Comparison of ENCODE assay signal across 16 cellular contexts in genomic region chrX:153588021-153588781, GRCh38. TPM values are rescaled to one million over a fixed set of nuclear protein-coding genes. Genes with fewer than 3 reads are reported as not detected.
DNase-seq lines count a peak whose midpoint lies in the region; ATAC-seq and TF ChIP-seq lines count a peak whose summit lies in the region.
"Had no signal": no experiment of that assay in that cellular context is flagged by ENCODE, and none has a peak within 500 bp of the region (broad histone marks: within the 10 kb centered on the region; RNA-seq: fewer than 3 reads in every experiment).

No MANE protein-coding gene starts in this region.

- H3K27me3 ChIP-seq in heart right ventricle (peaks cover 0 to 12% (median 0%) of the 10 kb centered on the region in 7 donors), Panc1 (ENCODE audit: control insufficient read depth, insufficient read depth, low read length) (no peaks in the 10 kb centered on the region), prostate gland (replicated peaks; ENCODE audit: insufficient read depth) (no peaks in the 10 kb centered on the region)

- peaks cover 0 to 58% (median 0%) of the 10 kb centered on the region in 9 donors for H3K36me3 ChIP-seq in heart right ventricle
- no peaks in the 10 kb centered on the region for H3K36me3 ChIP-seq in Panc1 (ENCODE audit: control insufficient read depth, insufficient read depth, low read length)
- H3K36me3 ChIP-seq in prostate gland: no peaks in the 10 kb centered on the region

- no peak overlapping the region for H3K4me3 ChIP-seq in heart right ventricle
- H3K4me3 ChIP-seq in Panc1 (ENCODE audit: low read depth in 2 of 2, low read length in 2 of 2): no peak overlapping the region
- H3K4me3 ChIP-seq in prostate gland: no peak overlapping the region
- no peak overlapping the region for H3K4me3 ChIP-seq in lower leg skin (ENCODE audit: low read depth, poor library complexity, severe bottlenecking)
- H3K4me3 ChIP-seq: BLaER1 treated with 17β-estradiol and CSF1 and Interleukin-3, amounts not matched to agents 10 nM and 100 nM; GM23338 had no signal

- POLR2A ChIA-PET in Panc1 (lab: Charles Lee): no interaction called here

- TSS peak; percentile 69 for BruUV-seq in Panc1 (replicated peaks; lab: Mats Ljungman, UMichigan)

- no peak for TF ChIP-seq POLR2A in prostate gland (IDR thresholded peaks at IDR 0.05)
- TF ChIP-seq POLR2A in lower leg skin (IDR thresholded peaks at IDR 0.05): no peak

- peaks cover 0 to 4% (median 0%) of the 10 kb centered on the region in 9 donors for H3K4me1 ChIP-seq in heart right ventricle
- no peaks in the 10 kb centered on the region for H3K4me1 ChIP-seq in Panc1 (ENCODE audit: control insufficient read depth, insufficient read depth, low read length)
- no peaks in the 10 kb centered on the region for H3K4me1 ChIP-seq in prostate gland (replicated peaks)
- H3K4me1 ChIP-seq: Caco-2 had no signal

- intact Hi-C loops in left ventricle myocardium superior (cut with micrococcal nuclease) (no loop called here), heart right ventricle (cut with DNase I) (no loop called here), Panc1 (cut with micrococcal nuclease; ENCODE audit: unreplicated experiment) (no loop called here), prostate gland (cut with DNase I) (no loop called here), lower leg skin (cut with DNase I; ENCODE audit: low total_unique reads) (no loop called here)

- DNase-seq in left ventricle myocardium superior: peak; percentile 9
- DNase-seq in heart right ventricle: no peak
- no peak for DNase-seq in Panc1 (ENCODE audit: low read depth, low spot score)
- peak; percentile 43 for DNase-seq in prostate gland (ENCODE audit: low spot score)
- no peak for DNase-seq in hepatic stellate cell (ENCODE audit: low spot score)
- no peak for DNase-seq in hypothalamus (lab: John Stamatoyannopoulos, UW)
- no peak for DNase-seq in lower leg skin (ENCODE audit: low spot score in 2 of 2)
- DNase-seq: 8988T, Caco-2, H7, HFFc6, IMR-90 had no signal

- ATAC-seq in left ventricle myocardium superior (no peak), heart right ventricle (no peak), Panc1 (no peak)
- ATAC-seq: GM23338, HCT116 had no signal

- 94 to 95% methylated on average over 18 of the region's 18 CpGs for WGBS in heart right ventricle, 2 donors
- WGBS in prostate gland: 78% methylated on average over 17 of the region's 18 CpGs
- WGBS in lower leg skin, 2 donors: 90 to 92% methylated on average over 12 to 18 of the region's 18 CpGs

- CTCF ChIA-PET in Panc1 (lab: Charles Lee): no interaction called here

- TF ChIP-seq CTCF in heart right ventricle (IDR thresholded peaks at IDR 0.05): no peak
- no peak for TF ChIP-seq CTCF in Panc1 (IDR thresholded peaks at IDR 0.05)
- no peak for TF ChIP-seq CTCF in prostate gland (IDR thresholded peaks at IDR 0.05)
- no peak for TF ChIP-seq CTCF in lower leg skin (IDR thresholded peaks at IDR 0.05)

- H3K27ac ChIP-seq in heart right ventricle (no peak overlapping the region), Panc1 (ENCODE audit: low read length) (no peak overlapping the region), prostate gland (peak overlapping the region; percentile 51 to 68)
- H3K27ac ChIP-seq: BLaER1 treated with 17β-estradiol and CSF1 and Interleukin-3, amounts not matched to agents 10 nM and 100 nM had no signal

- in situ Hi-C loops in Panc1 (cut with HindIII; ENCODE audit: low pct_unique_long_range_greater_than_20kb, low sequenced_read_pairs): no loop called here

- H3K9me3 ChIP-seq in heart right ventricle: no peaks in the 10 kb centered on the region
- no peaks in the 10 kb centered on the region for H3K9me3 ChIP-seq in Panc1 (ENCODE audit: control insufficient read depth, insufficient read depth, low read depth, low read length)
- no peaks in the 10 kb centered on the region for H3K9me3 ChIP-seq in prostate gland
- H3K9me3 ChIP-seq: Caco-2 had no signal

RNA-seq across cellular contexts. Expression of gene CCNQ, which starts 10.7 kb away (rescaled TPM):
- total RNA-seq in left ventricle myocardium superior (42.5 TPM), heart right ventricle (10 to 100 TPM; 16.9 to 50.1 (median 21.7) TPM), Panc1 (2021; ENCODE audit: unreplicated experiment) (42.1 TPM), prostate gland (10 to 100 TPM; 33.8 to 55.9 TPM), lower leg skin (10 to 100 TPM; 20.7 to 35.7 (median 28.5) TPM)
- polyA plus RNA-seq in heart right ventricle: 100 to 1,000 TPM in 1 of 2 donors, 10 to 100 TPM in 1; 95.2 to 132 TPM
- polyA plus RNA-seq in Panc1 (2012; ENCODE audit: insufficient read length): 49.4 TPM

RNA-seq across cellular contexts. Expression of gene DUSP9, which starts 58.8 kb away (rescaled TPM):
- total RNA-seq in left ventricle myocardium superior: 0.10 TPM
- under 1 TPM in 1 of 10 donors, not detected in 9; 0.09 TPM for total RNA-seq in heart right ventricle
- polyA plus RNA-seq in heart right ventricle: under 1 TPM in 1 of 2 donors, not detected in 1; 0.03 TPM
- total RNA-seq in Panc1 (2021; ENCODE audit: unreplicated experiment): 7.1 TPM
- 9.8 TPM for polyA plus RNA-seq in Panc1 (2012; ENCODE audit: insufficient read length)
- total RNA-seq in prostate gland: 1 to 10 TPM in 1 of 2 donors, not detected in 1; 3.5 TPM
- total RNA-seq in lower leg skin: under 1 TPM in 2 of 4 donors, not detected in 2; 0.13 to 0.20 TPM
- total RNA-seq: HFFc6 had no signal
- polyA plus RNA-seq: AG04450 had no signal

Comparison
In these comparisons a context has a peak if more than half of its experiments do, and no peak if none do; other contexts are left out.
1. DNase-seq: peak in left ventricle myocardium superior (single experiment) and prostate gland (single experiment); none in heart right ventricle (0 of 2), Panc1 (single experiment), hepatic stellate cell (single experiment), hypothalamus (0 of 51) and lower leg skin (0 of 2).
2. H3K27ac ChIP-seq: peak in prostate gland (2 of 2); none in heart right ventricle (0 of 10) and Panc1 (single experiment).